In the genomic region with DNA sequence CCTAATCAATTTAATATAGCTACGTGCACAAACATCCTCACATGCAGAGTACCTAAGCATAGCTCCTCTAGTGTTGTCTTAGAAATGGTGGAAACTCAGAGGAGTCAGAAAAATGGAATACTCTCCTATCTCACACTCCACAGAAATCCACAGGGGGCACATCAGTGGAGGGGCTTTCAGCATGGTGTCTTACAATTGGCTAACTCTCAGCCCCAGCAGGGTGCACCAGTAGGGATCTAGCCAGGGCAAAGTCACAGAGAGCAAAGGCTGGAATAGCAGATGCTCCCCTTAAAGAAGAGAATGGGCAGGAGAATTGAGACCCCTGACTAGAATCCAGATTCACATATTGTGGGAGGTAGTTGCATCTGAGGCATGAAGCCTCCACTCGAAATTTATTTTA, we compare ENCODE assay signal across 17 cellular contexts.
A peak's percentile ranks its signal among the peaks of the same experiment; 100 is the strongest.
DNase-seq lines count a peak whose midpoint lies in the region; ATAC-seq and TF ChIP-seq lines count a peak whose summit lies in the region.
"Had no signal": no experiment of that assay in that cellular context is flagged by ENCODE, and none has a peak within 500 bp of the region (broad histone marks: within the 10 kb centered on the region; RNA-seq: fewer than 3 reads in every experiment).

No MANE protein-coding gene starts in this region.

- no CpG with 5 or more reads among the region's 2 CpGs for WGBS in mesendoderm (ENCODE audit: extremely low coverage, insufficient coverage, low lambda C conversion rate)

- H3K4me1 ChIP-seq in mesendoderm (ENCODE audit: control insufficient read depth, low read depth, low read length) (peaks cover 20% of the 10 kb centered on the region), gastrocnemius medialis (no peaks in the 10 kb centered on the region)

- H3K79me2 ChIP-seq in mesendoderm (ENCODE audit: control insufficient read depth, insufficient read depth, low read length) = no peaks in the 10 kb centered on the region

- H3K4ac ChIP-seq in mesendoderm (ENCODE audit: low read depth, low read length) = no peak overlapping the region

- H2BK15ac ChIP-seq in mesendoderm (replicated peaks; ENCODE audit: low read depth) = no peak overlapping the region

- no peak overlapping the region for H3K27ac ChIP-seq in mesendoderm (ENCODE audit: low read depth, low read length)
- H3K27ac ChIP-seq in gastrocnemius medialis = no peak overlapping the region
- H3K27ac ChIP-seq: BLaER1 had no signal

- H3K18ac ChIP-seq in mesendoderm (ENCODE audit: low read length) = peak overlapping the region; percentile 40

- no peaks in the 10 kb centered on the region for H3K79me1 ChIP-seq in mesendoderm (ENCODE audit: low read length)

- H3K9ac ChIP-seq in mesendoderm (ENCODE audit: low read length) = no peak overlapping the region
- H3K9ac ChIP-seq: BLaER1 had no signal

- H3K23ac ChIP-seq in mesendoderm (ENCODE audit: low read length) = no peak overlapping the region

- no peak overlapping the region for H3K4me3 Mint-ChIP-seq in activated CD4-positive, alpha-beta T cell treated with anti-CD3 and anti-CD28 coated beads, Interleukin-2, amount 10 ng/mL, durations not matched to agents 7 days and 5 days
- H3K4me3 Mint-ChIP-seq in glutamatergic neuron (ENCODE audit: unreplicated experiment) = no peak overlapping the region
- H3K4me3 Mint-ChIP-seq: CD14-positive monocyte; CD4-positive, alpha-beta memory T cell; HFFc6; IgD-negative memory B cell had no signal

- H2BK5ac ChIP-seq in mesendoderm (ENCODE audit: low read length) = no peak overlapping the region

- H4K5ac ChIP-seq in mesendoderm (ENCODE audit: low read length) = no peak overlapping the region

- no peaks in the 10 kb centered on the region for H3K9me3 Mint-ChIP-seq in activated CD4-positive, alpha-beta T cell treated with anti-CD3 and anti-CD28 coated beads, Interleukin-2, amount 10 ng/mL, durations not matched to agents 7 days and 5 days
- peaks cover 14% of the 10 kb centered on the region for H3K9me3 Mint-ChIP-seq in glutamatergic neuron (ENCODE audit: unreplicated experiment)
- H3K9me3 Mint-ChIP-seq: CD4-positive, alpha-beta memory T cell; HFFc6 had no signal

- no peak for DNase-seq in activated CD4-positive, alpha-beta T cell treated with anti-CD3 and anti-CD28 coated beads, Interleukin-2, amount 10 ng/mL, durations not matched to agents 7 days and 5 days
- no peak for DNase-seq in activated CD4-positive, alpha-beta T cell treated with anti-CD3 and anti-CD28 coated beads for 4 hours
- DNase-seq in glutamatergic neuron (no peak), mesendoderm (peak; percentile 88), gastrocnemius medialis (no peak)
- DNase-seq: 8988T; CD4-positive, alpha-beta memory T cell; DMS79 treated with DMSO at 0.1 percent for 48 hours; HCEC 1CT; HFFc6 had no signal

- no peaks in the 10 kb centered on the region for H3K36me3 ChIP-seq in mesendoderm (ENCODE audit: control insufficient read depth, insufficient read depth, low read length)
- no peaks in the 10 kb centered on the region for H3K36me3 ChIP-seq in gastrocnemius medialis
- H3K36me3 ChIP-seq: BLaER1 had no signal

- H3K36me3 Mint-ChIP-seq in activated CD4-positive, alpha-beta T cell treated with anti-CD3 and anti-CD28 coated beads, Interleukin-2, amount 10 ng/mL, durations not matched to agents 7 days and 5 days (ENCODE audit: low read depth) = no peaks in the 10 kb centered on the region
- H3K36me3 Mint-ChIP-seq in glutamatergic neuron (ENCODE audit: unreplicated experiment) = no peaks in the 10 kb centered on the region
- H3K36me3 Mint-ChIP-seq: CD14-positive monocyte; CD4-positive, alpha-beta memory T cell; IgD-negative memory B cell had no signal

- H3K4me2 ChIP-seq in mesendoderm (ENCODE audit: low read length) = no peak overlapping the region
- H3K4me2 ChIP-seq: BLaER1 had no signal

- no peak overlapping the region for H2BK120ac ChIP-seq in mesendoderm (ENCODE audit: low read depth, low read length)

- CTCF ChIA-PET in activated CD4-positive, alpha-beta T cell treated with anti-CD3 and anti-CD28 coated beads, Interleukin-2, amount 10 ng/mL, durations not matched to agents 7 days and 5 days (lab: Charles Lee) = no interaction called here

- no peak overlapping the region for H4K8ac ChIP-seq in mesendoderm (ENCODE audit: low read depth, low read length)

- H3K27ac Mint-ChIP-seq in activated CD4-positive, alpha-beta T cell treated with anti-CD3 and anti-CD28 coated beads, Interleukin-2, amount 10 ng/mL, durations not matched to agents 7 days and 5 days = peak overlapping the region; percentile 7
- H3K27ac Mint-ChIP-seq in glutamatergic neuron (ENCODE audit: unreplicated experiment) = peak overlapping the region; percentile 39
- H3K27ac Mint-ChIP-seq: CD14-positive monocyte; CD4-positive, alpha-beta memory T cell; HFFc6; IgD-negative memory B cell had no signal

- intact Hi-C loops in gastrocnemius medialis (cut with DNase I; ENCODE audit: low total_unique reads) = no loop called here

- H3K27me3 ChIP-seq in mesendoderm (ENCODE audit: insufficient read depth, low read length, poor library complexity) (no peaks in the 10 kb centered on the region), gastrocnemius medialis (no peaks in the 10 kb centered on the region)
- H3K27me3 ChIP-seq: BLaER1 had no signal

- H3K27me3 Mint-ChIP-seq in activated CD4-positive, alpha-beta T cell treated with anti-CD3 and anti-CD28 coated beads, Interleukin-2, amount 10 ng/mL, durations not matched to agents 7 days and 5 days = peaks cover 15% of the 10 kb centered on the region
- H3K27me3 Mint-ChIP-seq in glutamatergic neuron (ENCODE audit: unreplicated experiment) = peaks cover 9% of the 10 kb centered on the region

- in situ Hi-C loops in gastrocnemius medialis (cut with MboI; ENCODE audit: low sequenced_read_pairs in 4 of 4) = no loop called here

- ATAC-seq in GM18511 (IDR thresholded peaks at IDR 0.05; ENCODE audit: unreplicated experiment) (no peak), HG03378 (IDR thresholded peaks at IDR 0.05; ENCODE audit: unreplicated experiment) (no peak), gastrocnemius medialis (no peak)
- ATAC-seq: GM12878, HepG2 had no signal

- no peak for TF ChIP-seq CTCF in glutamatergic neuron (IDR thresholded peaks at IDR 0.05; ENCODE audit: partially characterized antibody, unreplicated experiment)
- no peak for TF ChIP-seq CTCF in gastrocnemius medialis (IDR thresholded peaks at IDR 0.05 in 4 of 5, conservative IDR thresholded peaks at IDR 0.05 in 1 of 5)

- H3K4me1 Mint-ChIP-seq in activated CD4-positive, alpha-beta T cell treated with anti-CD3 and anti-CD28 coated beads, Interleukin-2, amount 10 ng/mL, durations not matched to agents 7 days and 5 days = no peaks in the 10 kb centered on the region
- H3K4me1 Mint-ChIP-seq in glutamatergic neuron (ENCODE audit: low read depth, unreplicated experiment) = peaks cover 69% of the 10 kb centered on the region
- H3K4me1 Mint-ChIP-seq: CD14-positive monocyte; CD4-positive, alpha-beta memory T cell; IgD-negative memory B cell had no signal

- POLR2A ChIA-PET in activated CD4-positive, alpha-beta T cell treated with anti-CD3 and anti-CD28 coated beads, Interleukin-2, amount 10 ng/mL, durations not matched to agents 7 days and 5 days (lab: Charles Lee) = no interaction called here

- no peak overlapping the region for H3K56ac ChIP-seq in mesendoderm (ENCODE audit: low read length)

- TF ChIP-seq POLR2A in gastrocnemius medialis (IDR thresholded peaks at IDR 0.05) = no peak

- H3K4me3 ChIP-seq in mesendoderm (ENCODE audit: low read length) = no peak overlapping the region
- no peak overlapping the region for H3K4me3 ChIP-seq in gastrocnemius medialis
- H3K4me3 ChIP-seq: BLaER1, GM12878 had no signal

- peak overlapping the region; percentile 32 for H2AK5ac ChIP-seq in mesendoderm (ENCODE audit: low read length)

- H3K9me3 ChIP-seq in gastrocnemius medialis = no peaks in the 10 kb centered on the region
- H3K9me3 ChIP-seq: BLaER1 had no signal
